ENCODE assay signal across 20 cellular contexts in the genomic region with DNA sequence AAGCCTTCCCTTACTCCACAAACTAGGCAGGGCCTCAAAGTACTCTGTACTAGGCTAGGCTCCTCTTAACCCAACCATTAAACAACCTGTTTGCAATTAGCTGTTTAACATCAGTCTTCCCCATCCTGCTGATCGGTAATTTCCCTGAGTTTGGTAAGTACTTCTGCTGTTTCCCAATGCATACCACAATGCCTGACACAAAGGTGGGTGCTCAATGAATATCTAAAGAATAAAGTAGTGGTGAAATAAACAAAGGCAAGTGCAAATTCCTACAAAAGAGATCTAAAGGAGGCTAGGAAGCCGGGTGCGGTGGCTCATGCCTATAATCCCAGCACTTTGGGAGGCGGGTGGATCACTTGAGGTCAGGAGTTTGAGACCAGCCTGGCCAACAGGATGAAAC. TPM values are rescaled to one million over a fixed set of nuclear protein-coding genes. Genes with fewer than 3 reads are reported as not detected.
DNase-seq lines count a peak whose midpoint lies in the region; ATAC-seq, FAIRE-seq and TF ChIP-seq lines count a peak whose summit lies in the region.
"Had no signal": no experiment of that assay in that cellular context is flagged by ENCODE, and none has a peak within 500 bp of the region (broad histone marks: within the 10 kb centered on the region; RNA-seq: fewer than 3 reads in every experiment).

No MANE protein-coding gene starts in this region.

- peaks cover 15% of the 10 kb centered on the region for H3K4me1 Mint-ChIP-seq in stimulated activated naive CD8-positive, alpha-beta T cell treated with anti-CD3 and anti-CD28 coated beads, Interleukin-15, Interleukin-2, amounts not matched to agents 100 ng/mL and 50 ng/mL, for 24 hours (ENCODE audit: low read depth)
- H3K4me1 Mint-ChIP-seq: activated B cell treated with CpG ODN at 0.5 μM for 24 hours had no signal

- no peak overlapping the region for H2AK5ac ChIP-seq in H1 (ENCODE audit: low read depth, low read length)

- H3K27ac ChIP-seq in HUES64 (ENCODE audit: low read depth, low read length), result peak overlapping the region; percentile 5; the same call in 1 of the 2 replicates
- H3K27ac ChIP-seq in H1 (ENCODE audit: low read depth, low read length), result no peak overlapping the region
- H3K27ac ChIP-seq: brain microvascular endothelial cell, colonic mucosa, ovary, SK-N-MC, transverse colon had no signal

- H3K4me3 ChIP-seq in HUES64 (ENCODE audit: low read length) (no peak overlapping the region), H1 (ENCODE audit: extremely low read depth in 1 of 4, insufficient read depth in 2 of 4, low read depth in 3 of 4, low read length in 4 of 4) (no peak overlapping the region)
- H3K4me3 ChIP-seq: adrenal gland, colonic mucosa, ovary, SK-N-MC, transverse colon had no signal

- POLR2A ChIA-PET in H1 (lab: Charles Lee; ENCODE audit: partially characterized antibody), result interaction anchor here (0.5 to 2.2 kb wide), 7 partner anchors 9 to 75 kb away, joined by 3 to 6 read pairs (median 3); a partner anchor contains a TSS

- no peak overlapping the region for H2BK5ac ChIP-seq in H1 (ENCODE audit: low read depth, low read length)

- no peak overlapping the region for H2BK12ac ChIP-seq in H1 (ENCODE audit: low read depth, low read length)

- H3K4me2 ChIP-seq in H1 (ENCODE audit: insufficient read depth in 1 of 2, low read depth in 2 of 2, low read length in 2 of 2), result no peak overlapping the region

- no peaks in the 10 kb centered on the region for H3K9me3 Mint-ChIP-seq in stimulated activated naive CD8-positive, alpha-beta T cell treated with anti-CD3 and anti-CD28 coated beads, Interleukin-15, Interleukin-2, amounts not matched to agents 100 ng/mL and 50 ng/mL, for 24 hours
- H3K9me3 Mint-ChIP-seq: activated B cell treated with CpG ODN at 0.5 μM for 24 hours, naive B cell had no signal

- peaks cover 71% of the 10 kb centered on the region for H3K36me3 Mint-ChIP-seq in stimulated activated naive CD8-positive, alpha-beta T cell treated with anti-CD3 and anti-CD28 coated beads, Interleukin-15, Interleukin-2, amounts not matched to agents 100 ng/mL and 50 ng/mL, for 24 hours (ENCODE audit: low read depth)

- no peak overlapping the region for H3K4me3 Mint-ChIP-seq in stimulated activated naive CD8-positive, alpha-beta T cell treated with anti-CD3 and anti-CD28 coated beads, Interleukin-15, Interleukin-2, amounts not matched to agents 100 ng/mL and 50 ng/mL, for 24 hours
- H3K4me3 Mint-ChIP-seq: activated B cell treated with CpG ODN at 0.5 μM for 24 hours, naive B cell had no signal

- H3K79me1 ChIP-seq in H1 (ENCODE audit: low read depth, low read length), result no peaks in the 10 kb centered on the region; the same call in 1 of the 2 replicates

- H3K4ac ChIP-seq in H1 (replicated peaks; ENCODE audit: insufficient read length, low read depth, low read length), result no peak overlapping the region

- no peak for ATAC-seq in stimulated activated naive CD8-positive, alpha-beta T cell treated with anti-CD3 and anti-CD28 coated beads, Interleukin-15, Interleukin-2, amounts not matched to agents 100 U/mL and 50 U/mL, for 24 hours
- ATAC-seq in GM18907 (IDR thresholded peaks at IDR 0.05; ENCODE audit: unreplicated experiment) (no peak), HG03571 (IDR thresholded peaks at IDR 0.05; ENCODE audit: unreplicated experiment) (no peak)
- ATAC-seq: right cardiac atrium had no signal

- no peak overlapping the region for H2AFZ ChIP-seq in H1 (ENCODE audit: low read length)

- H3K36me3 ChIP-seq in HUES64 (ENCODE audit: insufficient read depth, low read length) (peaks cover 84% of the 10 kb centered on the region), H1 (ENCODE audit: control insufficient read depth in 2 of 4, insufficient read depth in 4 of 4, low read length in 3 of 4) (peaks cover 7 to 59% (median 34%) of the 10 kb centered on the region in 4 experiments; a peak in 7 of 8 replicates)
- H3K36me3 ChIP-seq: ovary had no signal

- FAIRE-seq in H1 (lab: Jason Lieb, UNC), result no peak
- FAIRE-seq: RCC 7860 had no signal

- H4K8ac ChIP-seq in H1 (ENCODE audit: extremely low read depth, insufficient read depth, low read length), result no peak overlapping the region

- no peak for TF ChIP-seq POLR2A in H1 (IDR thresholded peaks at IDR 0.05; ENCODE audit: control extremely low read depth in 1 of 2, low read depth in 2 of 2, low read length in 2 of 2)

- DNase-seq in stimulated activated naive CD8-positive, alpha-beta T cell treated with anti-CD3 and anti-CD28 coated beads, Interleukin-15, Interleukin-2, amounts not matched to agents 100 U/mL and 50 U/mL, for 24 hours, result no peak
- DNase-seq in H1 (ENCODE audit: low read depth in 1 of 2, low spot score in 2 of 2) (no peak), NAMALWA (ENCODE audit: low spot score) (no peak)
- DNase-seq: activated B cell treated with CpG ODN at 0.5 μM for 24 hours, brain microvascular endothelial cell, colonic mucosa, DMS79, naive B cell, NCI-H1105, NCI-H2081, ovary, right cardiac atrium, transverse colon had no signal

- peaks cover 0 to 7% of the 10 kb centered on the region in 2 experiments for H4K20me1 ChIP-seq in H1 (replicated peaks in 1 of 2; ENCODE audit: control insufficient read depth in 1 of 2, insufficient read depth in 2 of 2, low read length in 2 of 2)

- WGBS in HUES64, result 88% methylated on average over 4 of the region's 4 CpGs
- 91% methylated on average over 4 of the region's 4 CpGs; no CpG with 5 or more reads in 1 of the 2 experiments for WGBS in H1 (ENCODE audit: extremely low coverage in 1 of 2, insufficient coverage in 1 of 2, insufficient read length in 1 of 2, insufficient replicate concordance in 2 of 2, low coverage in 1 of 2, low lambda C conversion rate in 2 of 2, missing lambda C conversion rate in 1 of 2), 2 experiments

- H3K27me3 ChIP-seq in HUES64 (ENCODE audit: insufficient read depth, low read length) (no peaks in the 10 kb centered on the region), H1 (replicated peaks in 1 of 4; ENCODE audit: control insufficient read depth in 3 of 4, extremely low read depth in 1 of 4, insufficient read depth in 3 of 4, low read length in 3 of 4) (no peaks in the 10 kb centered on the region)
- H3K27me3 ChIP-seq: adrenal gland, brain microvascular endothelial cell, colonic mucosa, ovary, transverse colon had no signal

- no peak for TF ChIP-seq RAD21 in H1 (IDR thresholded peaks at IDR 0.05 in 1 of 2, conservative IDR thresholded peaks at IDR 0.05 in 1 of 2; ENCODE audit: low read depth in 2 of 2, low read length in 2 of 2)

- H2BK20ac ChIP-seq in H1 (ENCODE audit: low read length), result no peak overlapping the region

- H3K23me2 ChIP-seq in H1 (ENCODE audit: low read depth, low read length), result no peaks in the 10 kb centered on the region

- no peaks in the 10 kb centered on the region for H3K9me3 ChIP-seq in HUES64 (ENCODE audit: insufficient read depth, low read depth, low read length)
- H3K9me3 ChIP-seq in H1 (ENCODE audit: insufficient read depth in 2 of 2, low read depth in 1 of 2, low read length in 1 of 2), result no peaks in the 10 kb centered on the region
- H3K9me3 ChIP-seq: adrenal gland, colonic mucosa, ovary, transverse colon had no signal

- no peak overlapping the region for H4K91ac ChIP-seq in H1 (replicated peaks; ENCODE audit: insufficient read length, low read length)

- no peaks in the 10 kb centered on the region for H3K27me3 Mint-ChIP-seq in stimulated activated naive CD8-positive, alpha-beta T cell treated with anti-CD3 and anti-CD28 coated beads, Interleukin-15, Interleukin-2, amounts not matched to agents 100 ng/mL and 50 ng/mL, for 24 hours
- H3K27me3 Mint-ChIP-seq: activated B cell treated with CpG ODN at 0.5 μM for 24 hours, naive B cell had no signal

- H4K5ac ChIP-seq in H1 (ENCODE audit: insufficient read length, low read depth, low read length), result no peak overlapping the region

- no peak overlapping the region for H2BK120ac ChIP-seq in H1 (replicated peaks; ENCODE audit: low read depth, low read length)

- H3K4me1 ChIP-seq in HUES64 (ENCODE audit: insufficient read depth, low read length) (no peaks in the 10 kb centered on the region), H1 (replicated peaks in 1 of 4; ENCODE audit: control insufficient read depth in 3 of 4, insufficient read depth in 4 of 4, low read length in 3 of 4) (peaks cover 0 to 3% (median 0%) of the 10 kb centered on the region in 4 experiments; a peak in 1 of 7 replicates)
- H3K4me1 ChIP-seq: colonic mucosa, transverse colon had no signal

- peak overlapping the region; percentile 10 for H3K27ac Mint-ChIP-seq in stimulated activated naive CD8-positive, alpha-beta T cell treated with anti-CD3 and anti-CD28 coated beads, Interleukin-15, Interleukin-2, amounts not matched to agents 100 ng/mL and 50 ng/mL, for 24 hours
- H3K27ac Mint-ChIP-seq: activated B cell treated with CpG ODN at 0.5 μM for 24 hours had no signal

- no peak for TF ChIP-seq CTCF in H1 (IDR thresholded peaks at IDR 0.05; ENCODE audit: control extremely low read depth in 1 of 3, insufficient read depth in 1 of 3, low read depth in 1 of 3, low read length in 3 of 3)

- CTCF ChIA-PET in H1 (lab: Charles Lee; ENCODE audit: partially characterized antibody), result interaction anchor here (0.8 to 6.1 kb wide), 6 partner anchors 8 to 262 kb away, joined by 3 to 31 read pairs (median 4); no protein-coding TSS in a partner anchor

- no peak overlapping the region for H3K23ac ChIP-seq in H1 (ENCODE audit: insufficient read length)

- TF ChIP-seq EP300 in H1 (IDR thresholded peaks at IDR 0.05; ENCODE audit: borderline replicate concordance in 1 of 2, low read depth in 2 of 2, low read length in 2 of 2), result no peak

- H3K9ac ChIP-seq in HUES64 (ENCODE audit: low read depth, low read length) (no peak overlapping the region), H1 (replicated peaks in 1 of 4; ENCODE audit: extremely low read depth in 1 of 4, low read depth in 3 of 4, low read length in 3 of 4) (no peak overlapping the region)

- no peak overlapping the region for H3K18ac ChIP-seq in H1 (ENCODE audit: extremely low read depth, low read length)

- H2BK15ac ChIP-seq in H1 (ENCODE audit: low read length), result no peak overlapping the region

- no peak overlapping the region for H3K14ac ChIP-seq in H1 (ENCODE audit: insufficient read length)

- H3K56ac ChIP-seq in H1 (replicated peaks; ENCODE audit: insufficient read length, low read depth, low read length), result no peak overlapping the region

- H3K79me2 ChIP-seq in H1 (ENCODE audit: control insufficient read depth in 1 of 2, insufficient read depth in 2 of 2, low read length in 2 of 2), result no peaks in the 10 kb centered on the region

RNA-seq across cellular contexts. Expression of a gene that starts 25.0 kb away (rescaled TPM):
- polyA plus RNA-seq in HUES64 (2013, experiment 1 of 2), result 30.2 TPM
- polyA plus RNA-seq in HUES64 (2013, experiment 2 of 2), result 23.8 TPM
- 60.2 and 65.3 TPM in 2 replicates for total RNA-seq in H1 (2021; fragmentation: NEBNext Ultra II Directional; extraction: Animal tissue kit (Norgen Biotek cat#: 25700))
- 17.5 and 19.2 TPM in 2 replicates for polyA plus RNA-seq in H1 (2011; rRNA removed)
- 28.3 TPM for polyA plus RNA-seq in H1 (2011; cell fraction: cytosol; rRNA removed)
- 17.3 TPM for polyA plus RNA-seq in H1 (2011; cell fraction: nucleus; rRNA removed)
- 23.6 to 35.1 TPM (median 27.4 TPM) in 4 replicates for polyA plus RNA-seq in H1 (2012, experiment 1 of 2)
- 5.0 TPM for polyA plus RNA-seq in H1 (2012, experiment 2 of 2)
- 18.8 TPM for polyA plus RNA-seq in H1 (2013, experiment 1 of 2)
- polyA plus RNA-seq in H1 (2013, experiment 2 of 2), result 19.9 TPM
- polyA minus RNA-seq in H1 (2011; rRNA and poly(A)+ RNA removed), result 66.5 and 79.3 TPM in 2 replicates
- 24.1 TPM for polyA minus RNA-seq in H1 (2011; cell fraction: cytosol; rRNA and poly(A)+ RNA removed)
- polyA minus RNA-seq in H1 (2011; cell fraction: nucleus; rRNA and poly(A)+ RNA removed), result 30.6 TPM

RNA-seq across cellular contexts. Expression of a gene that starts 54.0 kb away (rescaled TPM):
- polyA plus RNA-seq in HUES64 (2013, experiment 1 of 2), result 1.9 TPM
- polyA plus RNA-seq in HUES64 (2013, experiment 2 of 2), result 3.0 TPM
- 1.3 and 1.8 TPM in 2 replicates for total RNA-seq in H1 (2021; fragmentation: NEBNext Ultra II Directional; extraction: Animal tissue kit (Norgen Biotek cat#: 25700))
- 0.38 and 0.45 TPM in 2 replicates for polyA plus RNA-seq in H1 (2011; rRNA removed)
- 0.44 TPM for polyA plus RNA-seq in H1 (2011; cell fraction: cytosol; rRNA removed)
- polyA plus RNA-seq in H1 (2011; cell fraction: nucleus; rRNA removed), result 0.34 TPM
- 0.55 to 1.1 TPM (median 0.70 TPM) in 4 replicates for polyA plus RNA-seq in H1 (2012, experiment 1 of 2)
- polyA plus RNA-seq in H1 (2012, experiment 2 of 2), result 0.09 TPM
- polyA plus RNA-seq in H1 (2013, experiment 1 of 2), result 1.1 TPM
- polyA plus RNA-seq in H1 (2013, experiment 2 of 2), result 1.1 TPM
- 0.79 and 1.2 TPM in 2 replicates for polyA minus RNA-seq in H1 (2011; rRNA and poly(A)+ RNA removed)
- 0.95 TPM for polyA minus RNA-seq in H1 (2011; cell fraction: cytosol; rRNA and poly(A)+ RNA removed)
- 1.4 TPM for polyA minus RNA-seq in H1 (2011; cell fraction: nucleus; rRNA and poly(A)+ RNA removed)
